8 cellular contexts compared by ENCODE assay signal in the genomic region with DNA sequence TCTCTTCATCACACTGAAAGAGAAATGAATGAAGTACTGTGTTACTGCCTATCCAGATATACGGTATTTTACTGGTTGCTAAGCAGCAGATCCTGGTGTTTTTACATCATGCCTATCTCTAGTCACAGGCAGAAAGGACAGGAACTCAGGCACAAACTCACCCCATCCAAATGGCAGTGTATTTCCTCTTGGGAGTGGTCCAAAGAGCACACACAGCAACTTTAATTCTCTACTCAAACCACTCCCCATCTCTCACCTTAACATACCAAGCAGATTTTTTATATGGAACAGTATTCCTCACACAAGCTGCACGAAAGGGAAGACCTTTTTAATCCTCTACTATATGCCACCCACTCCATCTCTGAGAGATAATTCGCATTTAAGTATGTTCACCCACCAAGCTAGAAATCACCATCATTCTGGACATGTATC. TPM values are rescaled to one million over a fixed set of nuclear protein-coding genes. Genes with fewer than 3 reads are reported as not detected.
A peak's percentile ranks its signal among the peaks of the same experiment; 100 is the strongest.
DNase-seq lines count a peak whose midpoint lies in the region; TF ChIP-seq lines count a peak whose summit lies in the region.

No MANE protein-coding gene starts in this region.

- no peaks in the 10 kb centered on the region for H3K27me3 ChIP-seq in AG04450 (ENCODE audit: control insufficient read depth, insufficient read depth, low read length)

- no peak overlapping the region for H3K4me3 ChIP-seq in AG04450 (ENCODE audit: low read depth, low read length)

- no peak for TF ChIP-seq CTCF in AG04450 (IDR thresholded peaks at IDR 0.05; ENCODE audit: low read depth, low read length)

- H3K9me3 ChIP-seq in AG04450 (ENCODE audit: control insufficient read depth, insufficient read depth, low read length): no peaks in the 10 kb centered on the region

- no peak for DNase-seq in AG04450 (ENCODE audit: low read depth, low spot score)
- peak; percentile 24 for DNase-seq in NCI-H2196 treated with DMSO at 0.1 percent for 48 hours (lab: John Stamatoyannopoulos, UW; ENCODE audit: unreplicated experiment)
- peak; percentile 95 to 99 for DNase-seq in dermis microvascular lymphatic vessel endothelial cell (ENCODE audit: low read depth in 2 of 2)
- DNase-seq in midbrain (lab: John Stamatoyannopoulos, UW): peak; percentile 56
- DNase-seq in SIG-M5 (lab: John Stamatoyannopoulos, UW): no peak
- DNase-seq in NCI-H1092 treated with DMSO at 0.1 percent for 48 hours (lab: John Stamatoyannopoulos, UW): no peak
- no peak for DNase-seq in activated CD4-positive, CD25-positive, alpha-beta regulatory T cell treated with anti-CD3 and anti-CD28 coated beads, Interleukin-2, amount 50 U/mL, for 72 hours
- no peak for DNase-seq in activated CD4-positive, alpha-beta T cell treated with anti-CD3 and anti-CD28 coated beads, Interleukin-2, amount 50 U/mL, for 1 hour

- POLR2A ChIA-PET in AG04450 (lab: Yijun Ruan, JAX): interaction anchor here (0.6 to 1.2 kb wide), 3 partner anchors 17 to 80 kb away, joined by 3 to 4 read pairs (median 3); no protein-coding TSS in a partner anchor

- CTCF ChIA-PET in AG04450 (lab: Charles Lee): no interaction called here

- peak overlapping the region; percentile 79 for H3K27ac ChIP-seq in AG04450 (ENCODE audit: low read depth, low read length)

RNA-seq across cellular contexts. Expression of a gene that starts 27.3 kb away (rescaled TPM):
- 66.6 and 74.9 TPM in 2 replicates for polyA plus RNA-seq in AG04450 (2011; rRNA removed)
- polyA minus RNA-seq in AG04450 (2011; rRNA and poly(A)+ RNA removed): 62.7 and 70.1 TPM in 2 replicates
- 28.4 and 34.1 TPM in 2 replicates for total RNA-seq in dermis microvascular lymphatic vessel endothelial cell

Comparison
In these comparisons a context has a peak if more than half of its experiments do, and no peak if none do; other contexts are left out.
1. DNase-seq: peak in NCI-H2196 treated with DMSO at 0.1 percent for 48 hours (single experiment), dermis microvascular lymphatic vessel endothelial cell (2 of 2) and midbrain (single experiment); none in AG04450 (single experiment), SIG-M5 (single experiment), NCI-H1092 treated with DMSO at 0.1 percent for 48 hours (single experiment), activated CD4-positive, CD25-positive, alpha-beta regulatory T cell treated with anti-CD3 and anti-CD28 coated beads, Interleukin-2, amount 50 U/mL, for 72 hours (single experiment) and activated CD4-positive, alpha-beta T cell treated with anti-CD3 and anti-CD28 coated beads, Interleukin-2, amount 50 U/mL, for 1 hour (single experiment).